ENCODE assay signal across 8 cellular contexts in genomic region chr11:35166369-35167360, GRCh38. TPM values are rescaled to one million over a fixed set of nuclear protein-coding genes. Genes with fewer than 3 reads are reported as not detected.
A peak's percentile ranks its signal among the peaks of the same experiment; 100 is the strongest.
DNase-seq lines count a peak whose midpoint lies in the region; ATAC-seq and TF ChIP-seq lines count a peak whose summit lies in the region.

No MANE protein-coding gene starts in this region.

- ATAC-seq in HCT116 (peak; percentile 85), T-helper 17 cell (peak; percentile 3), esophagus mucosa (peak; percentile 65)

- BruUV-seq in HCT116 (replicated peaks; lab: Mats Ljungman, UMichigan): TSS peak; percentile 92

- peak overlapping the region; percentile 58 for H3K9ac ChIP-seq in HCT116 (ENCODE audit: low read length)

- H3K36me3 Mint-ChIP-seq in T-helper 17 cell (ENCODE audit: low read depth): no peaks in the 10 kb centered on the region
- H3K36me3 Mint-ChIP-seq in type B pancreatic cell: no peaks in the 10 kb centered on the region

- H3K4me2 ChIP-seq in HCT116 (ENCODE audit: low read length): peak overlapping the region; percentile 72

- DNase-seq in ELR (ENCODE audit: low read depth) (peak; percentile 99), HCT116 (ENCODE audit: low read depth, low spot score) (peak; percentile 94), T-helper 17 cell (peak in 1 of 3 donors; percentile 18), pulmonary artery endothelial cell (ENCODE audit: low read depth, low spot score) (peak; percentile 64), NCI-H69 (lab: John Stamatoyannopoulos, UW) (no peak), WERI-Rb-1 (no peak), type B pancreatic cell (ENCODE audit: extremely low spot score, unreplicated experiment) (no peak)

- CTCF ChIA-PET in HCT116 (lab: Charles Lee): interaction anchor here (1.0 kb wide), 1 partner anchor 70 kb away, joined by 3 read pairs; no protein-coding TSS in a partner anchor

- H3K9me3 Mint-ChIP-seq in type B pancreatic cell: no peaks in the 10 kb centered on the region

- H3K4me1 ChIP-seq in HCT116 (ENCODE audit: control insufficient read depth in 1 of 2, insufficient read depth in 2 of 2, low read length in 2 of 2): peaks cover 94 to 100% of the 10 kb centered on the region in 2 experiments

- H3K4me3 ChIP-seq in HCT116 (replicated peaks in 1 of 2; ENCODE audit: low read depth in 1 of 2, low read length in 2 of 2): peak overlapping the region; percentile 2 to 29; a peak in 3 of 4 replicates
- H3K4me3 ChIP-seq in WERI-Rb-1 (ENCODE audit: low read depth, low read length): no peak overlapping the region

- H3K4me3 Mint-ChIP-seq in T-helper 17 cell: peak overlapping the region; percentile 79
- H3K4me3 Mint-ChIP-seq in type B pancreatic cell: no peak overlapping the region

- POLR2A ChIA-PET in HCT116 (lab: Charles Lee): interaction anchor here (1.1 to 1.6 kb wide), 6 partner anchors 8 to 166 kb away, joined by 3 to 6 read pairs (median 4); no protein-coding TSS in a partner anchor

- H3K36me3 ChIP-seq in HCT116 (ENCODE audit: control insufficient read depth in 1 of 2, insufficient read depth in 2 of 2, low read length in 2 of 2) (peaks cover 0 to 9% of the 10 kb centered on the region in 2 experiments; a peak in 1 of 4 replicates), WERI-Rb-1 (no peaks in the 10 kb centered on the region)

- H3K4me1 Mint-ChIP-seq in T-helper 17 cell (peaks cover 89% of the 10 kb centered on the region), type B pancreatic cell (ENCODE audit: unreplicated experiment) (peaks cover 15% of the 10 kb centered on the region)

- RAD21 ChIA-PET in HCT116 (lab: Charles Lee; ENCODE audit: low non-redundant PET in 1 of 2, low total read pairs in 2 of 2, uncharacterized antibody in 2 of 2, unreplicated experiment in 2 of 2): interaction anchor here (0.7 to 2.6 kb wide), 3 partner anchors 73 to 240 kb away, joined by 3 to 7 read pairs (median 4); no protein-coding TSS in a partner anchor

- H3K27ac ChIP-seq in HCT116 (ENCODE audit: low read depth, low read length): peak overlapping the region; percentile 89
- H3K27ac ChIP-seq in WERI-Rb-1: no peak overlapping the region

- H3K9me3 ChIP-seq in HCT116 (ENCODE audit: control insufficient read depth in 1 of 2, insufficient read depth in 1 of 2, low read depth in 1 of 2, low read length in 2 of 2) (no peaks in the 10 kb centered on the region), T-helper 17 cell (ENCODE audit: control insufficient read depth, low read length, poor library complexity, severe bottlenecking) (no peaks in the 10 kb centered on the region), WERI-Rb-1 (ENCODE audit: severe bottlenecking) (no peaks in the 10 kb centered on the region)

- no peak for TF ChIP-seq POLR2A in HCT116 (IDR thresholded peaks at IDR 0.05; ENCODE audit: borderline replicate concordance, extremely low read depth, insufficient read depth, insufficient read length)

- H3K27ac Mint-ChIP-seq in T-helper 17 cell (peak overlapping the region; percentile 99), type B pancreatic cell (no peak overlapping the region)

- intact Hi-C loops in HCT116 (cut with micrococcal nuclease): loop anchor here (10.0 kb wide), 1 partner anchor 242 kb away; no protein-coding TSS in a partner anchor

- H3K27me3 ChIP-seq in HCT116 (ENCODE audit: insufficient read depth, low read length) (no peaks in the 10 kb centered on the region), WERI-Rb-1 (ENCODE audit: insufficient read depth, low read depth, severe bottlenecking) (no peaks in the 10 kb centered on the region)

- peak; percentile 46 for TF ChIP-seq RAD21 in HCT116 (IDR thresholded peaks at IDR 0.05; ENCODE audit: low read depth)

- TF ChIP-seq CTCF in HCT116 (IDR thresholded peaks at IDR 0.05 in 2 of 3, conservative IDR thresholded peaks at IDR 0.05 in 1 of 3; ENCODE audit: borderline replicate concordance in 1 of 3, insufficient read depth in 1 of 3, low read depth in 2 of 3, low read length in 2 of 3) (no peak), WERI-Rb-1 (IDR thresholded peaks at IDR 0.05; ENCODE audit: low read depth, low read length) (no peak), type B pancreatic cell (conservative IDR thresholded peaks at IDR 0.05) (no peak)

- no peaks in the 10 kb centered on the region for H4K20me1 ChIP-seq in HCT116 (ENCODE audit: insufficient read depth)

- H3K27me3 Mint-ChIP-seq in T-helper 17 cell (no peaks in the 10 kb centered on the region), type B pancreatic cell (peaks cover 16% of the 10 kb centered on the region)

- no peak overlapping the region for H2AFZ ChIP-seq in HCT116 (ENCODE audit: low read depth, low read length, poor library complexity, severe bottlenecking)

- no peaks in the 10 kb centered on the region for H3K9me2 ChIP-seq in HCT116 (ENCODE audit: insufficient read depth)

- peaks cover 100% of the 10 kb centered on the region for H3K79me2 ChIP-seq in HCT116 (ENCODE audit: insufficient read depth, low read length)

TF ChIP-seq in HCT116, 20 proteins besides CTCF, POLR2A, EP300 and RAD21 (continues in another document):
- TF ChIP-seq EZH2 (IDR thresholded peaks at IDR 0.05) (no peak), ZBTB33 (IDR thresholded peaks at IDR 0.05; ENCODE audit: extremely low read depth, insufficient replicate concordance, low read length) (peak; percentile 73), CEBPB (IDR thresholded peaks at IDR 0.05; ENCODE audit: low read depth) (peak; percentile 87), EZH2phosphoT487 (IDR thresholded peaks at IDR 0.05; ENCODE audit: borderline replicate concordance) (no peak), CBX3 (IDR thresholded peaks at IDR 0.05; ENCODE audit: low read depth) (peak; percentile 61), FOSL1 (IDR thresholded peaks at IDR 0.05; ENCODE audit: low read depth) (peak; percentile 99), ZNF274 (IDR thresholded peaks at IDR 0.05; ENCODE audit: low read depth, low read length) (no peak), TCF7L2 (IDR thresholded peaks at IDR 0.05; ENCODE audit: borderline replicate concordance, extremely low read depth, insufficient read depth, insufficient read length) (no peak), SP1 (IDR thresholded peaks at IDR 0.05; ENCODE audit: low read depth) (peak; percentile 97), MAX (IDR thresholded peaks at IDR 0.05) (peak; percentile 85), ATF3 (IDR thresholded peaks at IDR 0.05) (no peak), YY1 (IDR thresholded peaks at IDR 0.05; ENCODE audit: extremely low read depth, insufficient replicate concordance, low read depth, low read length) (peak; percentile 35), EGR1 (IDR thresholded peaks at IDR 0.05; ENCODE audit: low read depth) (0 out of 2 replicates have a peak, but pooled peaks have one; percentile 48), REST (IDR thresholded peaks at IDR 0.05; ENCODE audit: low read depth) (no peak), SIN3A (IDR thresholded peaks at IDR 0.05; ENCODE audit: low read depth) (peak; percentile 50), ELF1 (IDR thresholded peaks at IDR 0.05; ENCODE audit: borderline replicate concordance, low read depth) (no peak)

RNA-seq across cellular contexts. Expression of gene CD44, which starts 27.7 kb away (rescaled TPM):
- total RNA-seq in HCT116 (2021; ENCODE audit: unreplicated experiment) (742 TPM), T-helper 17 cell (1,000 to 10,000 TPM; 1,118 to 1,497 TPM), esophagus mucosa (814 TPM), pulmonary artery endothelial cell (22.8 and 67.5 TPM in 2 replicates), type B pancreatic cell (ENCODE audit: low replicate concordance) (46.0 and 54.7 TPM in 2 replicates)
- polyA plus RNA-seq in HCT116 (2012): 668 and 736 TPM in 2 replicates

Comparison
In these comparisons a context has a peak if more than half of its experiments do, and no peak if none do; other contexts are left out.
1. DNase-seq: peak in ELR (single experiment), HCT116 (single experiment) and pulmonary artery endothelial cell (single experiment); none in NCI-H69 (single experiment), WERI-Rb-1 (single experiment) and type B pancreatic cell (single experiment).
2. ATAC-seq: peak in every context shown above with its lines; median percentile 85 in HCT116; 65 in esophagus mucosa; 3 in T-helper 17 cell.
3. RNA of gene CD44, which starts 27.7 kb away (total RNA-seq): 1,118 to 1,497 TPM in T-helper 17 cell, 814 TPM in esophagus mucosa (single experiment) and 742 TPM in HCT116 (single experiment); 22.8 to 67.5 TPM in pulmonary artery endothelial cell and 46.0 to 54.7 TPM in type B pancreatic cell; every median in the first group is over 10 times any median in the second.